In genomic region chr7:72963056-72963455, GRCh38 we compare ENCODE assay signal across 4 cellular contexts. TPM values are rescaled to one million over a fixed set of nuclear protein-coding genes. Genes with fewer than 3 reads are reported as not detected.
"Had no signal": no experiment of that assay in that cellular context is flagged by ENCODE, and none has a peak within 500 bp of the region (broad histone marks: within the 10 kb centered on the region; RNA-seq: fewer than 3 reads in every experiment).

No MANE protein-coding gene starts in this region.

RNA-seq across cellular contexts. Expression of gene TRIM74, which starts 6.2 kb away (rescaled TPM):
- total RNA-seq: HT-29, HT1080, IMR-90, K562 had no signal
- polyA plus RNA-seq: K562 had no signal
